ENCODE assay signal across 8 cellular contexts in genomic region chr19:16659464-16659831, GRCh38. TPM values are rescaled to one million over a fixed set of nuclear protein-coding genes. Genes with fewer than 3 reads are reported as not detected.
DNase-seq lines count a peak whose midpoint lies in the region; ATAC-seq, FAIRE-seq and TF ChIP-seq lines count a peak whose summit lies in the region.

No MANE protein-coding gene starts in this region.

- POLR2A ChIA-PET in Caco-2 (lab: Charles Lee), result interaction anchor here (0.7 to 1.4 kb wide), 2 partner anchors 87 to 251 kb away, joined by 4 read pairs; partner anchors contain the start of gene SLC35E1

- H3K4me1 ChIP-seq in Caco-2 (peaks cover 5% of the 10 kb centered on the region; the same call in 1 of the 2 replicates), SJCRH30 (peaks cover 5% of the 10 kb centered on the region), ovary (ENCODE audit: insufficient read depth) (peaks cover 11% of the 10 kb centered on the region)

- H3K9me3 ChIP-seq in Caco-2 (no peaks in the 10 kb centered on the region), SJCRH30 (replicated peaks) (no peaks in the 10 kb centered on the region), ovary (no peaks in the 10 kb centered on the region)

- peak overlapping the region; percentile 99 for H3K27ac Mint-ChIP-seq in Caco-2 (ENCODE audit: unreplicated experiment)

- CTCF ChIA-PET in Caco-2 (lab: Charles Lee), result no interaction called here

- TF ChIP-seq POLR2A in ovary (IDR thresholded peaks at IDR 0.05), result no peak
- TF ChIP-seq POLR2A in GM12891 (IDR thresholded peaks at IDR 0.05; ENCODE audit: low read depth, low read length), result no peak

- no peak for FAIRE-seq in GM12891 (lab: Jason Lieb, UNC)

- 0 to 1% (median 1%) methylated on average over 14 of the region's 14 CpGs for WGBS in ovary, 3 donors

- no peak for TF ChIP-seq EP300 in ovary (IDR thresholded peaks at IDR 0.05)

- H3K4me3 ChIP-seq in Caco-2 (ENCODE audit: low read depth, low read length) (peak overlapping the region; percentile 97), SJCRH30 (peak overlapping the region; percentile 90), epithelial cell of proximal tubule (ENCODE audit: low read depth, low read length) (peak overlapping the region; percentile 98), ovary (peak overlapping the region; percentile 80)

- peaks cover 4% of the 10 kb centered on the region for H3K36me3 ChIP-seq in Caco-2 (ENCODE audit: control insufficient read depth, insufficient read depth, low read length)
- H3K36me3 ChIP-seq in SJCRH30, result peaks cover 30% of the 10 kb centered on the region
- H3K36me3 ChIP-seq in ovary, result no peaks in the 10 kb centered on the region

- H3K4me1 Mint-ChIP-seq in Caco-2 (ENCODE audit: low read depth, unreplicated experiment), result peaks cover 7% of the 10 kb centered on the region

- no peak for ATAC-seq in GM21786 (IDR thresholded peaks at IDR 0.05; ENCODE audit: unreplicated experiment)

- no peaks in the 10 kb centered on the region for H3K9me3 Mint-ChIP-seq in Caco-2 (ENCODE audit: unreplicated experiment)

- H3K27ac ChIP-seq in SJCRH30, result peak overlapping the region; percentile 83
- H3K27ac ChIP-seq in ovary, result peak overlapping the region; percentile 29 to 94

- H3K36me3 Mint-ChIP-seq in Caco-2 (ENCODE audit: insufficient read depth, unreplicated experiment), result peaks cover 52% of the 10 kb centered on the region

- BruUV-seq in Caco-2 (replicated peaks; lab: Mats Ljungman, UMichigan), result no TSS peak

- no peak for DNase-seq in Caco-2
- peak in 1 of 2 experiments; percentile 9 for DNase-seq in SJCRH30
- DNase-seq in epithelial cell of proximal tubule (ENCODE audit: low read depth), result no peak
- no peak for DNase-seq in ovary
- no peak for DNase-seq in activated CD4-positive, alpha-beta T cell treated with anti-CD3 and anti-CD28 coated beads, Interleukin-2, amount 50 U/mL, for 48 hours
- DNase-seq in Kasumi-1 (lab: John Stamatoyannopoulos, UW), result no peak
- DNase-seq in GM12891 (ENCODE audit: insufficient read length, low spot score), result no peak

- no peak for TF ChIP-seq CTCF in Caco-2 (IDR thresholded peaks at IDR 0.05; ENCODE audit: insufficient read depth in 1 of 2, low read depth in 1 of 2, low read length in 1 of 2, severe bottlenecking in 1 of 2, unreplicated experiment in 1 of 2)
- TF ChIP-seq CTCF in epithelial cell of proximal tubule (conservative IDR thresholded peaks at IDR 0.05; ENCODE audit: low read depth, low read length), result no peak
- no peak for TF ChIP-seq CTCF in ovary (IDR thresholded peaks at IDR 0.05)

- intact Hi-C loops in Caco-2 (cut with micrococcal nuclease; ENCODE audit: unreplicated experiment), result no loop called here
- intact Hi-C loops in ovary (cut with DNase I), result no loop called here

- no peaks in the 10 kb centered on the region for H3K27me3 Mint-ChIP-seq in Caco-2 (ENCODE audit: insufficient read depth, unreplicated experiment)

- peak overlapping the region; percentile 100 for H3K4me3 Mint-ChIP-seq in Caco-2 (ENCODE audit: unreplicated experiment)

- H3K27me3 ChIP-seq in Caco-2 (replicated peaks; ENCODE audit: control insufficient read depth, insufficient read depth, low read length), result no peaks in the 10 kb centered on the region
- no peaks in the 10 kb centered on the region for H3K27me3 ChIP-seq in SJCRH30
- no peaks in the 10 kb centered on the region for H3K27me3 ChIP-seq in ovary

TF ChIP-seq in GM12891, 5 proteins besides CTCF, POLR2A, EP300 and RAD21:
- no peak for TF ChIP-seq POU2F2 (IDR thresholded peaks at IDR 0.05; ENCODE audit: low read depth, low read length)
- TF ChIP-seq TAF1 (IDR thresholded peaks at IDR 0.05; ENCODE audit: low read depth, low read length), result no peak
- TF ChIP-seq POLR2AphosphoS5 (IDR thresholded peaks at IDR 0.05; ENCODE audit: low read depth, low read length), result no peak
- TF ChIP-seq PAX5 (IDR thresholded peaks at IDR 0.05; ENCODE audit: insufficient read depth, low read length, severe bottlenecking), result no peak
- no peak for TF ChIP-seq SPI1 (IDR thresholded peaks at IDR 0.05; ENCODE audit: low read depth, low read length)

RNA-seq across cellular contexts. Expression of gene SMIM7, which starts 0.5 kb away (rescaled TPM):
- total RNA-seq in Caco-2 (2022) (65.3 and 74.4 TPM in 2 replicates), epithelial cell of proximal tubule (96.2 and 131 TPM in 2 replicates), ovary (100 to 1,000 TPM in 1 of 7 donors, 10 to 100 TPM in 6; 59.1 to 109 (median 71.8) TPM)
- 96.3 and 107 TPM in 2 replicates for total RNA-seq in SJCRH30 (2014; rRNA removed; shearing (Covaris generic))
- polyA plus RNA-seq in ovary, result 100 to 1,000 TPM in 1 of 2 donors, 10 to 100 TPM in 1; 87.5 to 123 TPM
- 39.3 TPM for polyA plus RNA-seq in GM12891 (2012; ENCODE audit: low read depth, missing spikeins)

RNA-seq across cellular contexts. Expression of gene TMEM38A, which starts 1.5 kb away (rescaled TPM):
- total RNA-seq in Caco-2 (2022), result 3.8 and 4.5 TPM in 2 replicates
- total RNA-seq in SJCRH30 (2014; rRNA removed; shearing (Covaris generic)), result 12.1 and 13.4 TPM in 2 replicates
- total RNA-seq in epithelial cell of proximal tubule, result 2.2 and 3.5 TPM in 2 replicates
- 1 to 10 TPM in 6 of 7 donors, under 1 TPM in 1; 0.83 to 7.5 (median 3.9) TPM for total RNA-seq in ovary
- polyA plus RNA-seq in ovary, result 1 to 10 TPM; 2.2 to 3.1 TPM
- 14.0 TPM for polyA plus RNA-seq in GM12891 (2012; ENCODE audit: low read depth, missing spikeins)

RNA-seq across cellular contexts. Expression of gene MED26, which starts 31.4 kb away (rescaled TPM):
- total RNA-seq in Caco-2 (2022) (11.4 and 11.6 TPM in 2 replicates), epithelial cell of proximal tubule (7.3 and 8.9 TPM in 2 replicates), ovary (10 to 100 TPM; 10.3 to 13.2 (median 11.6) TPM)
- total RNA-seq in SJCRH30 (2014; rRNA removed; shearing (Covaris generic)), result 12.6 and 13.5 TPM in 2 replicates
- polyA plus RNA-seq in ovary, result 1 to 10 TPM; 3.0 to 7.3 TPM
- 8.1 TPM for polyA plus RNA-seq in GM12891 (2012; ENCODE audit: low read depth, missing spikeins)
